In the genomic region with DNA sequence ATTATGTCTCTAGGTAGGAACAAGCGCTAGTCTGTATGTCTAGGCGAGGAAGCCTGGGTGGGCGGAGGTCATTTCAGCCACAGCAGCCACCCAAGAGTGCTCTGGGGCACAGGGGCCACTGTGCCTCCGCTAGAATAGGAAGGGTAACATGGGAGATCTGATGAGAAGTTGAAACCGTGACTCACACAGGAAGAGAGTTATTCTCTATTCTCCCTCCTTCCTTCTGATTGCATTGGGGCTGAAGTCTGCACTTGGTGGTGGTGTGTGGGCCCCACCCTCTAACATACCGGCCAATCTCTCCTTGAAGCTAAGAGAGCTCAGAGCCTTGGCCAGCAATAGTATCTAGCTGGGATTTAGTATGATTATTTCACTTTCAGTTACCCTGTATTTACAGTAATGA, we compare ENCODE assay signal across 9 cellular contexts. TPM values are rescaled to one million over a fixed set of nuclear protein-coding genes. Genes with fewer than 3 reads are reported as not detected.
A peak's percentile ranks its signal among the peaks of the same experiment; 100 is the strongest.
DNase-seq lines count a peak whose midpoint lies in the region; ATAC-seq, FAIRE-seq and TF ChIP-seq lines count a peak whose summit lies in the region.
"Had no signal": no experiment of that assay in that cellular context is flagged by ENCODE, and none has a peak within 500 bp of the region (broad histone marks: within the 10 kb centered on the region; RNA-seq: fewer than 3 reads in every experiment).

No MANE protein-coding gene starts in this region.

- H3K27ac ChIP-seq in right lobe of liver (no peak overlapping the region), HepG2 (ENCODE audit: extremely low read length, insufficient read depth, low read length) (no peak overlapping the region), SJCRH30 (no peak overlapping the region)
- H3K27ac ChIP-seq: VCaP had no signal

- peak overlapping the region; percentile 87 for H3K27ac Mint-ChIP-seq in T-helper 2 cell treated with Interferon-gamma antibody and Interleukin-4, amounts not matched to agents 5 μg/mL and 100 μg/mL, for 36 hours
- peak overlapping the region; percentile 92 for H3K27ac Mint-ChIP-seq in stimulated activated memory B cell treated with anti-CD40 and anti-IgM and Interleukin-4, amounts not matched to agents 10 μg/mL and 1 μg/mL and 100 μg/mL, for 72 hours
- no peak overlapping the region for H3K27ac Mint-ChIP-seq in Calu3 (ENCODE audit: unreplicated experiment)

- H3K4me1 Mint-ChIP-seq in T-helper 2 cell treated with Interferon-gamma antibody and Interleukin-4, amounts not matched to agents 5 μg/mL and 100 μg/mL, for 36 hours (ENCODE audit: low read depth): peaks cover 28% of the 10 kb centered on the region
- peaks cover 42% of the 10 kb centered on the region for H3K4me1 Mint-ChIP-seq in stimulated activated memory B cell treated with anti-CD40 and anti-IgM and Interleukin-4, amounts not matched to agents 10 μg/mL and 1 μg/mL and 100 μg/mL, for 72 hours
- no peaks in the 10 kb centered on the region for H3K4me1 Mint-ChIP-seq in Calu3 (ENCODE audit: low read depth, unreplicated experiment)

- 67% methylated on average over 5 of the region's 6 CpGs for WGBS in right lobe of liver (ENCODE audit: insufficient coverage, low coverage, low lambda C conversion rate, missing lambda C conversion rate)
- WGBS in HepG2 (ENCODE audit: low lambda C conversion rate): 94% methylated on average over 6 of the region's 6 CpGs

- no peak overlapping the region for H2AFZ ChIP-seq in HepG2 (ENCODE audit: low read length)

- H3K4me1 ChIP-seq in right lobe of liver (no peaks in the 10 kb centered on the region), HepG2 (ENCODE audit: insufficient read depth, low read length) (peaks cover 5% of the 10 kb centered on the region; the same call in 1 of the 2 replicates), SJCRH30 (no peaks in the 10 kb centered on the region)

- peak overlapping the region; percentile 47 for H3K4me3 Mint-ChIP-seq in T-helper 2 cell treated with Interferon-gamma antibody and Interleukin-4, amounts not matched to agents 5 μg/mL and 100 μg/mL, for 36 hours
- no peak overlapping the region for H3K4me3 Mint-ChIP-seq in stimulated activated memory B cell treated with anti-CD40 and anti-IgM and Interleukin-4, amounts not matched to agents 10 μg/mL and 1 μg/mL and 100 μg/mL, for 72 hours
- H3K4me3 Mint-ChIP-seq in Calu3 (ENCODE audit: low read depth, unreplicated experiment): no peak overlapping the region

- in situ Hi-C loops in HepG2 (cut with HindIII; ENCODE audit: extremely low pct_ligation_motif_present, low pct_unique_long_range_greater_than_20kb): no loop called here

- H3K4me3 ChIP-seq in right lobe of liver (no peak overlapping the region), HepG2 (replicated peaks in 1 of 3; ENCODE audit: insufficient read depth in 1 of 3, low read depth in 2 of 3, low read length in 3 of 3) (no peak overlapping the region), SJCRH30 (no peak overlapping the region)

- intact Hi-C loops in right lobe of liver (cut with DNase I): no loop called here
- intact Hi-C loops in HepG2 (cut with micrococcal nuclease; ENCODE audit: unreplicated experiment): no loop called here
- intact Hi-C loops in Calu3 (cut with micrococcal nuclease; ENCODE audit: unreplicated experiment): no loop called here

- FAIRE-seq in HepG2 (lab: Jason Lieb, UNC): no peak

- no peaks in the 10 kb centered on the region for H4K20me1 ChIP-seq in HepG2 (ENCODE audit: insufficient read depth, low read length)

- TF ChIP-seq CTCF in right lobe of liver (IDR thresholded peaks at IDR 0.05) (no peak), HepG2 (CRISPR knock-in tag; IDR thresholded peaks at IDR 0.05) (no peak), Calu3 (IDR thresholded peaks at IDR 0.05; ENCODE audit: unreplicated experiment) (no peak)

- TF ChIP-seq POLR2A in right lobe of liver (IDR thresholded peaks at IDR 0.05) (no peak), HepG2 (IDR thresholded peaks at IDR 0.05; ENCODE audit: insufficient read depth in 1 of 2, low read depth in 2 of 2, low read length in 2 of 2) (no peak)

- H3K9me3 Mint-ChIP-seq in T-helper 2 cell treated with Interferon-gamma antibody and Interleukin-4, amounts not matched to agents 5 μg/mL and 100 μg/mL, for 36 hours: no peaks in the 10 kb centered on the region
- H3K9me3 Mint-ChIP-seq in stimulated activated memory B cell treated with anti-CD40 and anti-IgM and Interleukin-4, amounts not matched to agents 10 μg/mL and 1 μg/mL and 100 μg/mL, for 72 hours: peaks cover 3% of the 10 kb centered on the region
- H3K9me3 Mint-ChIP-seq in Calu3 (ENCODE audit: low read depth, unreplicated experiment): no peaks in the 10 kb centered on the region

- H3K36me3 ChIP-seq in right lobe of liver (no peaks in the 10 kb centered on the region), HepG2 (replicated peaks in 1 of 2; ENCODE audit: control insufficient read depth in 1 of 2, insufficient read depth in 2 of 2, low read length in 2 of 2) (peaks cover 5 to 13% of the 10 kb centered on the region in 2 experiments; a peak in 3 of 5 replicates), SJCRH30 (no peaks in the 10 kb centered on the region)

- H3K4me2 ChIP-seq in HepG2 (ENCODE audit: low read depth, low read length): no peak overlapping the region

- peak; percentile 29 to 65 (median 56) for ATAC-seq in right lobe of liver
- no peak for ATAC-seq in HepG2
- peak; percentile 76 for ATAC-seq in HG03039 (IDR thresholded peaks at IDR 0.05; ENCODE audit: unreplicated experiment)
- peak; percentile 69 for ATAC-seq in stimulated activated memory B cell treated with anti-CD40 and anti-IgM and Interleukin-4, amounts not matched to agents 10 μg/mL and 1 μg/mL and 100 μg/mL, for 72 hours

- no peaks in the 10 kb centered on the region for H3K27me3 Mint-ChIP-seq in T-helper 2 cell treated with Interferon-gamma antibody and Interleukin-4, amounts not matched to agents 5 μg/mL and 100 μg/mL, for 36 hours (ENCODE audit: low read depth)
- H3K27me3 Mint-ChIP-seq in stimulated activated memory B cell treated with anti-CD40 and anti-IgM and Interleukin-4, amounts not matched to agents 10 μg/mL and 1 μg/mL and 100 μg/mL, for 72 hours: no peaks in the 10 kb centered on the region
- H3K27me3 Mint-ChIP-seq in Calu3 (ENCODE audit: unreplicated experiment): no peaks in the 10 kb centered on the region

- no peak for TF ChIP-seq RAD21 in HepG2 (CRISPR knock-in tag; IDR thresholded peaks at IDR 0.05)

- POLR2A ChIA-PET in HepG2 (lab: Yijun Ruan, JAX): no interaction called here

- no peaks in the 10 kb centered on the region for H3K79me2 ChIP-seq in HepG2 (ENCODE audit: insufficient read depth, low read length)

- peaks cover 51% of the 10 kb centered on the region for H3K36me3 Mint-ChIP-seq in T-helper 2 cell treated with Interferon-gamma antibody and Interleukin-4, amounts not matched to agents 5 μg/mL and 100 μg/mL, for 36 hours (ENCODE audit: low read depth)
- H3K36me3 Mint-ChIP-seq in stimulated activated memory B cell treated with anti-CD40 and anti-IgM and Interleukin-4, amounts not matched to agents 10 μg/mL and 1 μg/mL and 100 μg/mL, for 72 hours: peaks cover 14% of the 10 kb centered on the region
- no peaks in the 10 kb centered on the region for H3K36me3 Mint-ChIP-seq in Calu3 (ENCODE audit: insufficient read depth, unreplicated experiment)

- BruUV-seq in HepG2 (replicated peaks; lab: Mats Ljungman, UMichigan): no TSS peak
- BruUV-seq in Calu3 (replicated peaks; lab: Mats Ljungman, UMichigan): no TSS peak

- no peak for DNase-seq in right lobe of liver
- DNase-seq in HepG2 (ENCODE audit: low spot score): no peak
- peak; percentile 19 for DNase-seq in T-helper 2 cell treated with Interferon-gamma antibody and Interleukin-4, amounts not matched to agents 5 μg/mL and 100 μg/mL, for 36 hours (ENCODE audit: low spot score)
- DNase-seq in Calu3: no peak
- no peak for DNase-seq in SJCRH30
- no peak for DNase-seq in COLO668 (lab: John Stamatoyannopoulos, UW; ENCODE audit: unreplicated experiment)

- no peak overlapping the region for H3K9ac ChIP-seq in HepG2 (ENCODE audit: insufficient read depth, low read depth, low read length)

- H3K27me3 ChIP-seq in right lobe of liver (no peaks in the 10 kb centered on the region), HepG2 (ENCODE audit: control insufficient read depth in 1 of 2, insufficient read depth in 2 of 2, low read length in 2 of 2) (no peaks in the 10 kb centered on the region), SJCRH30 (no peaks in the 10 kb centered on the region)

- CTCF ChIA-PET in HepG2 (lab: Yijun Ruan, JAX; ENCODE audit: low intra/inter-chr PET ratio, low total read pairs) (no interaction called here), Calu3 (lab: Charles Lee) (no interaction called here)

- TF ChIP-seq EP300 in HepG2 (IDR thresholded peaks at IDR 0.05; ENCODE audit: low read depth in 2 of 2, low read length in 2 of 2) (no peak), HepG2 (CRISPR knock-in tag; IDR thresholded peaks at IDR 0.05; ENCODE audit: borderline replicate concordance) (no peak)

- H3K9me3 ChIP-seq in right lobe of liver (no peaks in the 10 kb centered on the region), HepG2 (ENCODE audit: low read length) (no peaks in the 10 kb centered on the region), SJCRH30 (replicated peaks) (no peaks in the 10 kb centered on the region)

RNA-seq across cellular contexts. Expression of gene GGACT, which starts 20.3 kb away (rescaled TPM):
- 1 to 10 TPM; 4.7 to 9.0 (median 5.9) TPM for total RNA-seq in right lobe of liver
- total RNA-seq in HepG2 (2016; rRNA removed; fragmentation: Illumina TruSeq; extraction: Trizol): 1.6 and 1.9 TPM in 2 replicates
- 0.88 and 1.9 TPM in 2 replicates for total RNA-seq in HepG2 (2016; cell fraction: cytosol; rRNA removed; fragmentation: Illumina TruSeq; extraction: Trizol; ENCODE audit: low read depth)
- 1.3 and 1.8 TPM in 2 replicates for total RNA-seq in HepG2 (2016; cell fraction: insoluble cytoplasmic fraction; rRNA removed; fragmentation: Illumina TruSeq; extraction: Trizol)
- 2.3 and 2.4 TPM in 2 replicates for total RNA-seq in HepG2 (2016; cell fraction: membrane; rRNA removed; fragmentation: Illumina TruSeq; extraction: Trizol)
- total RNA-seq in HepG2 (2016; cell fraction: nucleus; rRNA removed; fragmentation: Illumina TruSeq; extraction: Trizol): 0.56 and 0.93 TPM in 2 replicates
- 1.7 and 2.3 TPM in 2 replicates for polyA plus RNA-seq in HepG2 (2011; rRNA removed)
- polyA plus RNA-seq in HepG2 (2011; cell fraction: cytosol; rRNA removed): 1.2 and 1.3 TPM in 2 replicates
- 0.69 and 0.97 TPM in 2 replicates for polyA plus RNA-seq in HepG2 (2011; cell fraction: nucleus; rRNA removed)
- 2.7 and 6.4 TPM in 2 replicates for polyA plus RNA-seq in HepG2 (2012)
- polyA plus RNA-seq in HepG2 (2016; cell fraction: cytosol; fragmentation: Illumina TruSeq; extraction: Trizol; ENCODE audit: low read depth): 1.9 and 2.4 TPM in 2 replicates
- 1.7 and 2.2 TPM in 2 replicates for polyA plus RNA-seq in HepG2 (2016; cell fraction: insoluble cytoplasmic fraction; fragmentation: Illumina TruSeq; extraction: Trizol; ENCODE audit: low read depth)
- polyA plus RNA-seq in HepG2 (2016; cell fraction: membrane; fragmentation: Illumina TruSeq; extraction: Trizol; ENCODE audit: low read depth): 2.2 and 3.9 TPM in 2 replicates
- polyA plus RNA-seq in HepG2 (2016; cell fraction: nucleus; fragmentation: Illumina TruSeq; extraction: Trizol; ENCODE audit: insufficient read depth, low read depth): 0.39 and 0.98 TPM in 2 replicates
- polyA minus RNA-seq in HepG2 (2011; rRNA and poly(A)+ RNA removed; ENCODE audit: low replicate concordance): 0.33 and 0.34 TPM in 2 replicates
- 0.18 and 0.40 TPM in 2 replicates for polyA minus RNA-seq in HepG2 (2011; cell fraction: cytosol; rRNA and poly(A)+ RNA removed)
- polyA minus RNA-seq in HepG2 (2011; cell fraction: nucleus; rRNA and poly(A)+ RNA removed): 1.8 and 2.5 TPM in 2 replicates
- total RNA-seq in Calu3 (2022): 2.5 and 2.6 TPM in 2 replicates
- total RNA-seq in SJCRH30 (2014; rRNA removed; shearing (Covaris generic)): 0.97 and 1.2 TPM in 2 replicates
